1 cellular context compared by ENCODE assay signal in genomic region chr6:38702471-38703397, GRCh38.
A peak's percentile ranks its signal among the peaks of the same experiment; 100 is the strongest.
TF ChIP-seq lines count a peak whose summit lies in the region.

TSS of gene GLO1 (minus strand) at chr6:38703145. CDS start at chr6:38703054, 91 bp downstream.

TF ChIP-seq in K562, 482 proteins besides CTCF, POLR2A, EP300 and RAD21 (continued from another document and continues in another):
- TF ChIP-seq, protein P1, sequence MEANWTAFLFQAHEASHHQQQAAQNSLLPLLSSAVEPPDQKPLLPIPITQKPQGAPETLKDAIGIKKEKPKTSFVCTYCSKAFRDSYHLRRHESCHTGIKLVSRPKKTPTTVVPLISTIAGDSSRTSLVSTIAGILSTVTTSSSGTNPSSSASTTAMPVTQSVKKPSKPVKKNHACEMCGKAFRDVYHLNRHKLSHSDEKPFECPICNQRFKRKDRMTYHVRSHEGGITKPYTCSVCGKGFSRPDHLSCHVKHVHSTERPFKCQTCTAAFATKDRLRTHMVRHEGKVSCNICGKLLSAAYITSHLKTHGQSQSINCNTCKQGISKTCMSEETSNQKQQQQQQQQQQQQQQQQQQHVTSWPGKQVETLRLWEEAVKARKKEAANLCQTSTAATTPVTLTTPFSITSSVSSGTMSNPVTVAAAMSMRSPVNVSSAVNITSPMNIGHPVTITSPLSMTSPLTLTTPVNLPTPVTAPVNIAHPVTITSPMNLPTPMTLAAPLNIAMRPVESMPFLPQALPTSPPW (CRISPR knock-in tag; IDR thresholded peaks at IDR 0.05) = peak; percentile 46; the same call in 1 of the 2 replicates
- TF ChIP-seq POLR3A (IDR thresholded peaks at IDR 0.05; ENCODE audit: borderline replicate concordance, extremely low read depth, insufficient read depth, insufficient read length) (no peak), FOXJ3 (CRISPR knock-in tag; IDR thresholded peaks at IDR 0.05) (no peak), NELFE (IDR thresholded peaks at IDR 0.05; ENCODE audit: insufficient read depth, insufficient read length) (no peak), FOXK1 (CRISPR knock-in tag; IDR thresholded peaks at IDR 0.05; ENCODE audit: borderline replicate concordance) (peak; percentile 41; the same call in 1 of the 2 replicates), HNRNPH1 (optimal IDR thresholded peaks at IDR 0.05; ENCODE audit: low read depth, low read length) (no peak), SIX5 (IDR thresholded peaks at IDR 0.05; ENCODE audit: borderline replicate concordance in 1 of 2, insufficient read depth in 1 of 2, low read depth in 1 of 2, low read length in 2 of 2) (peak; percentile 64 to 69), ZNF707 (CRISPR knock-in tag; conservative IDR thresholded peaks at IDR 0.05) (no peak), ZNF668 (CRISPR knock-in tag; IDR thresholded peaks at IDR 0.05) (no peak), LARP7 (IDR thresholded peaks at IDR 0.05) (no peak), NFYB (IDR thresholded peaks at IDR 0.05; ENCODE audit: extremely low read depth, insufficient read length) (peak; percentile 97), ZNF282 (CRISPR knock-in tag; IDR thresholded peaks at IDR 0.05) (no peak), HDAC3 (IDR thresholded peaks at IDR 0.05; ENCODE audit: borderline replicate concordance, partially characterized antibody) (no peak), ZC3H11A (IDR thresholded peaks at IDR 0.05; ENCODE audit: low read depth, low read length) (no peak), NRF1 (conservative IDR thresholded peaks at IDR 0.05 in 1 of 2, IDR thresholded peaks at IDR 0.05 in 1 of 2) (peak; percentile 88 to 90), TARDBP (IDR thresholded peaks at IDR 0.05) (no peak), ZNF644 (tag; IDR thresholded peaks at IDR 0.05; ENCODE audit: low read depth) (no peak), ZBTB49 (CRISPR knock-in tag; IDR thresholded peaks at IDR 0.05; ENCODE audit: borderline replicate concordance) (peak; percentile 73; the same call in 1 of the 2 replicates), TAL1 (IDR thresholded peaks at IDR 0.05) (no peak; the same call in 1 of the 2 replicates), ZNF121 (CRISPR knock-in tag; conservative IDR thresholded peaks at IDR 0.05) (no peak), NFE2L1 (tag; IDR thresholded peaks at IDR 0.05; ENCODE audit: borderline replicate concordance, low read depth) (no peak), HES1 (IDR thresholded peaks at IDR 0.05; ENCODE audit: low read depth) (no peak), RBM39 (optimal IDR thresholded peaks at IDR 0.05; ENCODE audit: low read depth, low read length) (peak; percentile 78), ERF (CRISPR knock-in tag; IDR thresholded peaks at IDR 0.05) (no peak; the same call in 1 of the 2 replicates), ZFP36 (IDR thresholded peaks at IDR 0.05; ENCODE audit: low read depth, low read length, partially characterized antibody) (no peak), ZBTB11 (CRISPR knock-in tag; IDR thresholded peaks at IDR 0.05) (peak in 1 of 3 experiments; percentile 55; a peak in 1 of 6 replicates), ZNF3 (CRISPR knock-in tag; IDR thresholded peaks at IDR 0.05) (no peak), MIER1 (IDR thresholded peaks at IDR 0.05; ENCODE audit: low read depth) (no peak), MTA1 (IDR thresholded peaks at IDR 0.05; ENCODE audit: borderline replicate concordance) (no peak), MAX (CRISPR knock-in tag; IDR thresholded peaks at IDR 0.05) (peak; percentile 80), DEAF1 (CRISPR knock-in tag; IDR thresholded peaks at IDR 0.05) (no peak), ZKSCAN1 (IDR thresholded peaks at IDR 0.05; ENCODE audit: low read depth, low read length) (no peak), SAFB2 (IDR thresholded peaks at IDR 0.05; ENCODE audit: borderline replicate concordance, low read depth, low read length, severe bottlenecking) (no peak), ZNF146 (CRISPR knock-in tag; IDR thresholded peaks at IDR 0.05; ENCODE audit: unreplicated experiment) (no peak), ZNF354B (CRISPR knock-in tag; IDR thresholded peaks at IDR 0.05) (no peak), ZNF41 (CRISPR knock-in tag; conservative IDR thresholded peaks at IDR 0.05) (no peak), ZNF384 (IDR thresholded peaks at IDR 0.05; ENCODE audit: low read depth, low read length) (peak; percentile 100), FOSL1 (tag; conservative IDR thresholded peaks at IDR 0.05) (peak; percentile 88), FOS (IDR thresholded peaks at IDR 0.05; ENCODE audit: extremely low read depth, insufficient read length) (peak; percentile 99), MTA2 (IDR thresholded peaks at IDR 0.05; ENCODE audit: low read depth) (no peak), SMARCE1 (IDR thresholded peaks at IDR 0.05) (no peak), SRSF3 (IDR thresholded peaks at IDR 0.05; ENCODE audit: insufficient read depth, low read length) (no peak), SMARCA5 (IDR thresholded peaks at IDR 0.05) (no peak), BRF2 (IDR thresholded peaks at IDR 0.05; ENCODE audit: borderline replicate concordance, insufficient read depth, insufficient read length) (no peak), C11orf30 (IDR thresholded peaks at IDR 0.05; ENCODE audit: low read depth) (peak; percentile 78; the same call in 1 of the 2 replicates), THAP7 (CRISPR knock-in tag; IDR thresholded peaks at IDR 0.05) (0 out of 2 replicates have a peak, but pooled peaks have one; percentile 51), PTBP1 (IDR thresholded peaks at IDR 0.05; ENCODE audit: low read depth, low read length) (0 out of 2 replicates have a peak, but pooled peaks have one; percentile 55), SRF (CRISPR knock-in tag; IDR thresholded peaks at IDR 0.05) (0 out of 4 replicates have a peak, but pooled peaks of 1 of the 2 experiments have one; percentile 21), SRSF9 (IDR thresholded peaks at IDR 0.05; ENCODE audit: borderline replicate concordance, low read depth, low read length) (no peak), MECOM (CRISPR knock-in tag; IDR thresholded peaks at IDR 0.05) (no peak), ZNF134 (CRISPR knock-in tag; conservative IDR thresholded peaks at IDR 0.05) (no peak), THRAP3 (IDR thresholded peaks at IDR 0.05; ENCODE audit: borderline replicate concordance) (no peak), GATAD2B (IDR thresholded peaks at IDR 0.05; ENCODE audit: borderline replicate concordance) (no peak; the same call in 1 of the 2 replicates)
- TF ChIP-seq, protein P2, sequence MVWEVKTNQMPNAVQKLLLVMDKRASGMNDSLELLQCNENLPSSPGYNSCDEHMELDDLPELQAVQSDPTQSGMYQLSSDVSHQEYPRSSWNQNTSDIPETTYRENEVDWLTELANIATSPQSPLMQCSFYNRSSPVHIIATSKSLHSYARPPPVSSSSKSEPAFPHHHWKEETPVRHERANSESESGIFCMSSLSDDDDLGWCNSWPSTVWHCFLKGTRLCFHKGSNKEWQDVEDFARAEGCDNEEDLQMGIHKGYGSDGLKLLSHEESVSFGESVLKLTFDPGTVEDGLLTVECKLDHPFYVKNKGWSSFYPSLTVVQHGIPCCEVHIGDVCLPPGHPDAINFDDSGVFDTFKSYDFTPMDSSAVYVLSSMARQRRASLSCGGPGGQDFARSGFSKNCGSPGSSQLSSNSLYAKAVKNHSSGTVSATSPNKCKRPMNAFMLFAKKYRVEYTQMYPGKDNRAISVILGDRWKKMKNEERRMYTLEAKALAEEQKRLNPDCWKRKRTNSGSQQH (CRISPR knock-in tag; IDR thresholded peaks at IDR 0.05) = no peak
- TF ChIP-seq, protein P3, sequence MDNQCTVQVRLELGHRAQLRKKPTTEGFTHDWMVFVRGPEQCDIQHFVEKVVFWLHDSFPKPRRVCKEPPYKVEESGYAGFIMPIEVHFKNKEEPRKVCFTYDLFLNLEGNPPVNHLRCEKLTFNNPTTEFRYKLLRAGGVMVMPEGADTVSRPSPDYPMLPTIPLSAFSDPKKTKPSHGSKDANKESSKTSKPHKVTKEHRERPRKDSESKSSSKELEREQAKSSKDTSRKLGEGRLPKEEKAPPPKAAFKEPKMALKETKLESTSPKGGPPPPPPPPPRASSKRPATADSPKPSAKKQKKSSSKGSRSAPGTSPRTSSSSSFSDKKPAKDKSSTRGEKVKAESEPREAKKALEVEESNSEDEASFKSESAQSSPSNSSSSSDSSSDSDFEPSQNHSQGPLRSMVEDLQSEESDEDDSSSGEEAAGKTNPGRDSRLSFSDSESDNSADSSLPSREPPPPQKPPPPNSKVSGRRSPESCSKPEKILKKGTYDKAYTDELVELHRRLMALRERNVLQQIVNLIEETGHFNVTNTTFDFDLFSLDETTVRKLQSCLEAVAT (IDR thresholded peaks at IDR 0.05) = no peak
- TF ChIP-seq, protein P4, sequence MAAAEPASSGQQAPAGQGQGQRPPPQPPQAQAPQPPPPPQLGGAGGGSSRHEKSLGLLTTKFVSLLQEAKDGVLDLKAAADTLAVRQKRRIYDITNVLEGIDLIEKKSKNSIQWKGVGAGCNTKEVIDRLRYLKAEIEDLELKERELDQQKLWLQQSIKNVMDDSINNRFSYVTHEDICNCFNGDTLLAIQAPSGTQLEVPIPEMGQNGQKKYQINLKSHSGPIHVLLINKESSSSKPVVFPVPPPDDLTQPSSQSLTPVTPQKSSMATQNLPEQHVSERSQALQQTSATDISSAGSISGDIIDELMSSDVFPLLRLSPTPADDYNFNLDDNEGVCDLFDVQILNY (CRISPR knock-in tag; IDR thresholded peaks at IDR 0.05) = no peak
